In the genomic region with DNA sequence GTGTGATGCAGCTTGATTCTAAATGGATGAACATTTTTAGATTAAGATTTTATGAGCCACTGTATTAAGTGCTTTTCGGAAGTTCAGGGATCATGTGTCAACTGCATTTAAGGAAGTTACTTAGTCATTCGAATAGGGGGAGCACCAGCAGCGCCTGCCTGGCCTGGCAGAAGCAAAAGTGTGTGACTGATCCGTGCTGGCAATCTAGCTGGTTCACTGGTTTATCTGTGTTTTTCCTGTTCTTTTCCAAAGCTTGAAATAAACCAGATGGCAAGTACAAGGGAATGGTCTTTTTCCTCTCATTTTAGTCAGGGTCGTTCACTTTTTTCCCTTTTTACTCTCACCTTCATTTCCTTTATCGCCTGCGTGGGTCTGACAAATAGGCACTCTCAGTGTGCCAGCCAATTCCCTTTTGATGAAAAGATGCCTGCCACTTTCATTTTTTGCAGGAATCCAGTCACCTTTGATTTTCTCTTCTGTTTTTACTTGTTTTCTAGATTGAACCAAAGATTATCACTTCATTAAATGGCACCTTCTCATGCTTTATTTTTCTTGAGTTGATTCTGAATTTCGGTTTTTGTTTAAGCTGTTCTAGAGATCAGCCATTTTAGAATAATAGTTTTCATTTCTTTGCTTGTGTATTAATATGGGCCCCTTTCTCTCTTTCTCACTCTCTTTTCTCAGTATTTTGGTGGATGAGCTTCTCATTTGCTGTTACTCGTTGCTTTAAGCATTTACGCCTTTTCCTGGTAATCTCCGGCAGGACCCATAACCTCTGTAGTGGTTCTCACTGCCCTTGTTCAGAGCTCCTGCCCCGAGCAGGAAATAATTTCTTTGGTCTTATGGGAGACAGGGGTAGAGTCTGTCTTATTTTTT, we compare ENCODE assay signal across 8 cellular contexts.
DNase-seq lines count a peak whose midpoint lies in the region; ATAC-seq and TF ChIP-seq lines count a peak whose summit lies in the region.

No MANE protein-coding gene starts in this region.

- H3K27me3 ChIP-seq in DOHH2 (ENCODE audit: control insufficient read depth, low read length) = no peaks in the 10 kb centered on the region

- peaks cover 24% of the 10 kb centered on the region for H3K79me2 ChIP-seq in DOHH2 (ENCODE audit: control insufficient read depth, low read length)

- H3K4me1 ChIP-seq in DOHH2 (ENCODE audit: control insufficient read depth, low read length) = peaks cover 40% of the 10 kb centered on the region

- peak overlapping the region; percentile 38 for H3K4me3 ChIP-seq in DOHH2 (ENCODE audit: low read length)

- H3K36me3 Mint-ChIP-seq in dendritic cell treated with granulocyte-macrophage colony-stimulating factor and Interleukin-4, amounts not matched to agents 40 ng/mL and 50 ng/mL, for 4 days (ENCODE audit: low read depth) = peaks cover 19% of the 10 kb centered on the region
- peaks cover 31% of the 10 kb centered on the region for H3K36me3 Mint-ChIP-seq in stimulated activated naive CD8-positive, alpha-beta T cell treated with anti-CD3 and anti-CD28 coated beads, Interleukin-15, Interleukin-2, amounts not matched to agents 100 ng/mL and 50 ng/mL, for 24 hours (ENCODE audit: low read depth)

- no peak overlapping the region for H3K27ac Mint-ChIP-seq in dendritic cell treated with granulocyte-macrophage colony-stimulating factor and Interleukin-4, amounts not matched to agents 40 ng/mL and 50 ng/mL, for 4 days
- H3K27ac Mint-ChIP-seq in stimulated activated naive CD8-positive, alpha-beta T cell treated with anti-CD3 and anti-CD28 coated beads, Interleukin-15, Interleukin-2, amounts not matched to agents 100 ng/mL and 50 ng/mL, for 24 hours = peak overlapping the region; percentile 95

- ATAC-seq in GM19328 (IDR thresholded peaks at IDR 0.05; ENCODE audit: unreplicated experiment) = no peak

- H3K36me3 ChIP-seq in DOHH2 (ENCODE audit: control insufficient read depth, low read length) = no peaks in the 10 kb centered on the region

- H3K9me3 ChIP-seq in DOHH2 (ENCODE audit: control insufficient read depth, insufficient read depth, low read length) = no peaks in the 10 kb centered on the region

- H3K27me3 Mint-ChIP-seq in dendritic cell treated with granulocyte-macrophage colony-stimulating factor and Interleukin-4, amounts not matched to agents 40 ng/mL and 50 ng/mL, for 4 days = no peaks in the 10 kb centered on the region
- H3K27me3 Mint-ChIP-seq in stimulated activated naive CD8-positive, alpha-beta T cell treated with anti-CD3 and anti-CD28 coated beads, Interleukin-15, Interleukin-2, amounts not matched to agents 100 ng/mL and 50 ng/mL, for 24 hours = no peaks in the 10 kb centered on the region

- DNase-seq in KG1 (lab: John Stamatoyannopoulos, UW) = peak; percentile 68
- DNase-seq in UCSD-AML1 (lab: John Stamatoyannopoulos, UW; ENCODE audit: unreplicated experiment) = peak; percentile 58
- peak; percentile 81 for DNase-seq in medulla oblongata (ENCODE audit: extremely low spot score)
- DNase-seq in iPS-NIHi11 (ENCODE audit: low spot score) = no peak

- H3K27ac ChIP-seq in DOHH2 (ENCODE audit: low read depth, low read length) = no peak overlapping the region

- intact Hi-C loops in dendritic cell treated with granulocyte-macrophage colony-stimulating factor and Interleukin-4, amounts not matched to agents 40 ng/mL and 50 ng/mL, for 4 days (cut with micrococcal nuclease) = loop anchor here (2.0 kb wide), 1 partner anchor 42 kb away; no protein-coding TSS in a partner anchor

- no peaks in the 10 kb centered on the region for H3K9me2 ChIP-seq in DOHH2 (replicated peaks; ENCODE audit: control insufficient read depth, low read length)

- H3K4me1 Mint-ChIP-seq in dendritic cell treated with granulocyte-macrophage colony-stimulating factor and Interleukin-4, amounts not matched to agents 40 ng/mL and 50 ng/mL, for 4 days (ENCODE audit: low read depth) = peaks cover 67% of the 10 kb centered on the region
- peaks cover 53% of the 10 kb centered on the region for H3K4me1 Mint-ChIP-seq in stimulated activated naive CD8-positive, alpha-beta T cell treated with anti-CD3 and anti-CD28 coated beads, Interleukin-15, Interleukin-2, amounts not matched to agents 100 ng/mL and 50 ng/mL, for 24 hours (ENCODE audit: low read depth)

- peak overlapping the region; percentile 62 for H3K4me2 ChIP-seq in DOHH2 (ENCODE audit: low read length)

- H4K20me1 ChIP-seq in DOHH2 (ENCODE audit: control insufficient read depth, insufficient read depth, low read depth, low read length) = no peaks in the 10 kb centered on the region; the same call in 1 of the 2 replicates

- H3K9me3 Mint-ChIP-seq in dendritic cell treated with granulocyte-macrophage colony-stimulating factor and Interleukin-4, amounts not matched to agents 40 ng/mL and 50 ng/mL, for 4 days = no peaks in the 10 kb centered on the region
- H3K9me3 Mint-ChIP-seq in stimulated activated naive CD8-positive, alpha-beta T cell treated with anti-CD3 and anti-CD28 coated beads, Interleukin-15, Interleukin-2, amounts not matched to agents 100 ng/mL and 50 ng/mL, for 24 hours = no peaks in the 10 kb centered on the region

- H3F3A ChIP-seq in DOHH2 (ENCODE audit: control insufficient read depth, insufficient read depth) = no peaks in the 10 kb centered on the region

- TF ChIP-seq CTCF in DOHH2 (IDR thresholded peaks at IDR 0.05; ENCODE audit: low read depth, low read length, poor library complexity, severe bottlenecking) = no peak

- peak overlapping the region; percentile 71 for H3K4me3 Mint-ChIP-seq in dendritic cell treated with granulocyte-macrophage colony-stimulating factor and Interleukin-4, amounts not matched to agents 40 ng/mL and 50 ng/mL, for 4 days
- no peak overlapping the region for H3K4me3 Mint-ChIP-seq in stimulated activated naive CD8-positive, alpha-beta T cell treated with anti-CD3 and anti-CD28 coated beads, Interleukin-15, Interleukin-2, amounts not matched to agents 100 ng/mL and 50 ng/mL, for 24 hours
